Comparison of ENCODE assay signal across 25 cellular contexts in the genomic region with DNA sequence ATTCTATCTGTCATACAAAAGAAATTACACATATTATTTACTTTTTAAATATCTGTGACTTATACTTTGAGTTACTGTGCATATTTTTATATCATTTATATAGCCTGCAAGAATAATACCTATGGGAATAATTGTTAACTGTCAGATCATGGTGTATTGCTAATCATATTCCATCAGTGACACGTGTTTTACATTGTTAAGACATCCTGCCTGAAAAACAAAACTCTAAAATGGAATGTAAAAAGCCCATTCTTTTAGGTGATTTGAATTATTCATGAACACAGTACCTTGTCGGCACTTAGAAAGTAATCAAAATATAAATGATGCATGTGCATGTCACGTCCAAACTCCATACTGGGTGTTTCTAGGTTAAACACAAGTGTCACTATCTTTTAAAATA.
"Had no signal": no experiment of that assay in that cellular context is flagged by ENCODE, and none has a peak within 500 bp of the region (broad histone marks: within the 10 kb centered on the region; RNA-seq: fewer than 3 reads in every experiment).

No MANE protein-coding gene starts in this region.

- H3K36me3 Mint-ChIP-seq: mesothelial cell of epicardium had no signal

- H3K9me3 ChIP-seq: gastrocnemius medialis, lower lobe of right lung, mucosa of descending colon had no signal

- H3K4me3 Mint-ChIP-seq: endodermal cell, mesothelial cell of epicardium had no signal

- H3K36me3 ChIP-seq: esophagus squamous epithelium, gastrocnemius medialis, heart right ventricle, left lung, lower lobe of right lung had no signal

- H3K27ac Mint-ChIP-seq: endodermal cell, mesothelial cell of epicardium had no signal

- DNase-seq: dermis blood vessel endothelial cell; dorsolateral prefrontal cortex; effector CD4-positive, alpha-beta T cell; effector memory CD4-positive, alpha-beta T cell; endodermal cell; erythroblast; esophagus squamous epithelium; foreskin fibroblast; foreskin melanocyte; gastrocnemius medialis; glutamatergic neuron; head of caudate nucleus; heart right ventricle; hippocampal formation; left cardiac atrium; left lung; left ventricle myocardium superior; lower lobe of right lung; mesenchymal stem cell; mucosa of descending colon had no signal

- H3K9me3 Mint-ChIP-seq: endodermal cell had no signal

- H3K4me3 ChIP-seq: coronary artery, dorsolateral prefrontal cortex, esophagus squamous epithelium, gastrocnemius medialis, heart right ventricle, left lung, lower lobe of right lung, mucosa of descending colon had no signal

- H3K27ac ChIP-seq: coronary artery, dorsolateral prefrontal cortex, epithelial cell of prostate, esophagus squamous epithelium, gastrocnemius medialis, heart right ventricle, left lung, lower lobe of right lung had no signal

- H3K27me3 ChIP-seq: esophagus squamous epithelium, gastrocnemius medialis, heart right ventricle, left lung had no signal

- H3K4me1 ChIP-seq: esophagus squamous epithelium, gastrocnemius medialis, heart right ventricle, left lung, lower lobe of right lung had no signal

- H3K4me1 Mint-ChIP-seq: mesothelial cell of epicardium had no signal

- FAIRE-seq: endometrium, keratinocyte had no signal
